1 cellular context compared by ENCODE assay signal in genomic region chr2:110691612-110692258, GRCh38.
TF ChIP-seq lines count a peak whose summit lies in the region.

No MANE protein-coding gene starts in this region.

TF ChIP-seq in K562, 482 proteins besides CTCF, POLR2A, EP300 and RAD21 (continued from another document and continues in another):
- TF ChIP-seq, protein P1, sequence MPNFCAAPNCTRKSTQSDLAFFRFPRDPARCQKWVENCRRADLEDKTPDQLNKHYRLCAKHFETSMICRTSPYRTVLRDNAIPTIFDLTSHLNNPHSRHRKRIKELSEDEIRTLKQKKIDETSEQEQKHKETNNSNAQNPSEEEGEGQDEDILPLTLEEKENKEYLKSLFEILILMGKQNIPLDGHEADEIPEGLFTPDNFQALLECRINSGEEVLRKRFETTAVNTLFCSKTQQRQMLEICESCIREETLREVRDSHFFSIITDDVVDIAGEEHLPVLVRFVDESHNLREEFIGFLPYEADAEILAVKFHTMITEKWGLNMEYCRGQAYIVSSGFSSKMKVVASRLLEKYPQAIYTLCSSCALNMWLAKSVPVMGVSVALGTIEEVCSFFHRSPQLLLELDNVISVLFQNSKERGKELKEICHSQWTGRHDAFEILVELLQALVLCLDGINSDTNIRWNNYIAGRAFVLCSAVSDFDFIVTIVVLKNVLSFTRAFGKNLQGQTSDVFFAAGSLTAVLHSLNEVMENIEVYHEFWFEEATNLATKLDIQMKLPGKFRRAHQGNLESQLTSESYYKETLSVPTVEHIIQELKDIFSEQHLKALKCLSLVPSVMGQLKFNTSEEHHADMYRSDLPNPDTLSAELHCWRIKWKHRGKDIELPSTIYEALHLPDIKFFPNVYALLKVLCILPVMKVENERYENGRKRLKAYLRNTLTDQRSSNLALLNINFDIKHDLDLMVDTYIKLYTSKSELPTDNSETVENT (CRISPR knock-in tag; IDR thresholded peaks at IDR 0.05) = no peak
- TF ChIP-seq, protein P2, sequence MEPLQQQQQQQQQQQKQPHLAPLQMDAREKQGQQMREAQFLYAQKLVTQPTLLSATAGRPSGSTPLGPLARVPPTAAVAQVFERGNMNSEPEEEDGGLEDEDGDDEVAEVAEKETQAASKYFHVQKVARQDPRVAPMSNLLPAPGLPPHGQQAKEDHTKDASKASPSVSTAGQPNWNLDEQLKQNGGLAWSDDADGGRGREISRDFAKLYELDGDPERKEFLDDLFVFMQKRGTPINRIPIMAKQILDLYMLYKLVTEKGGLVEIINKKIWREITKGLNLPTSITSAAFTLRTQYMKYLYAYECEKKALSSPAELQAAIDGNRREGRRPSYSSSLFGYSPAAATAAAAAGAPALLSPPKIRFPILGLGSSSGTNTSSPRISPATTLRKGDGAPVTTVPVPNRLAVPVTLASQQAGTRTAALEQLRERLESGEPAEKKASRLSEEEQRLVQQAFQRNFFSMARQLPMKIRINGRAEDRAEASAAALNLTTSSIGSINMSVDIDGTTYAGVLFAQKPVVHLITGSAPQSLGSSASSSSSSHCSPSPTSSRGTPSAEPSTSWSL (CRISPR knock-in tag; IDR thresholded peaks at IDR 0.05; ENCODE audit: borderline replicate concordance) = no peak
- TF ChIP-seq ZBTB40 (IDR thresholded peaks at IDR 0.05) (no peak), ZBTB40 (CRISPR knock-in tag; IDR thresholded peaks at IDR 0.05) (no peak), HOXB6 (CRISPR knock-in tag; IDR thresholded peaks at IDR 0.05; ENCODE audit: borderline replicate concordance) (no peak), SPI1 (IDR thresholded peaks at IDR 0.05; ENCODE audit: borderline replicate concordance, low read depth, low read length) (no peak), FOSL1 (tag; conservative IDR thresholded peaks at IDR 0.05) (no peak), KLF10 (CRISPR knock-in tag; IDR thresholded peaks at IDR 0.05) (no peak), PHTF2 (CRISPR knock-in tag; IDR thresholded peaks at IDR 0.05) (no peak), ZNF511 (CRISPR knock-in tag; IDR thresholded peaks at IDR 0.05) (no peak), ZNF778 (CRISPR knock-in tag; IDR thresholded peaks at IDR 0.05) (no peak), FOXK1 (CRISPR knock-in tag; IDR thresholded peaks at IDR 0.05; ENCODE audit: borderline replicate concordance) (no peak), TAL1 (IDR thresholded peaks at IDR 0.05) (peak; percentile 84), SREBF1 (IDR thresholded peaks at IDR 0.05; ENCODE audit: borderline replicate concordance, low read depth, low read length) (no peak), NFIC (IDR thresholded peaks at IDR 0.05) (peak; percentile 66), ZNF780A (CRISPR knock-in tag; IDR thresholded peaks at IDR 0.05) (no peak), NONO (IDR thresholded peaks at IDR 0.05; ENCODE audit: low read depth in 2 of 2, low read length in 1 of 2) (no peak), FOXP1 (CRISPR knock-in tag; IDR thresholded peaks at IDR 0.05) (no peak), ZKSCAN3 (CRISPR knock-in tag; IDR thresholded peaks at IDR 0.05) (no peak), ZFPM2 (CRISPR knock-in tag; IDR thresholded peaks at IDR 0.05) (no peak), TAF1 (IDR thresholded peaks at IDR 0.05; ENCODE audit: control insufficient read depth, extremely low read depth, insufficient read depth, low read length, severe bottlenecking) (no peak), CEBPB (tag; IDR thresholded peaks at IDR 0.05) (no peak), MTF1 (CRISPR knock-in tag; IDR thresholded peaks at IDR 0.05; ENCODE audit: borderline replicate concordance) (no peak), HIVEP1 (CRISPR knock-in tag; IDR thresholded peaks at IDR 0.05) (no peak), FIP1L1 (IDR thresholded peaks at IDR 0.05; ENCODE audit: low read depth, low read length, poor library complexity, severe bottlenecking) (no peak), NCOA2 (IDR thresholded peaks at IDR 0.05; ENCODE audit: partially characterized antibody in 2 of 2) (no peak), ZNF79 (CRISPR knock-in tag; IDR thresholded peaks at IDR 0.05; ENCODE audit: low read depth) (no peak)
- TF ChIP-seq, protein P3, sequence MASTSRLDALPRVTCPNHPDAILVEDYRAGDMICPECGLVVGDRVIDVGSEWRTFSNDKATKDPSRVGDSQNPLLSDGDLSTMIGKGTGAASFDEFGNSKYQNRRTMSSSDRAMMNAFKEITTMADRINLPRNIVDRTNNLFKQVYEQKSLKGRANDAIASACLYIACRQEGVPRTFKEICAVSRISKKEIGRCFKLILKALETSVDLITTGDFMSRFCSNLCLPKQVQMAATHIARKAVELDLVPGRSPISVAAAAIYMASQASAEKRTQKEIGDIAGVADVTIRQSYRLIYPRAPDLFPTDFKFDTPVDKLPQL (IDR thresholded peaks at IDR 0.05; ENCODE audit: extremely low read depth, insufficient read length) = no peak
- TF ChIP-seq, protein P4, sequence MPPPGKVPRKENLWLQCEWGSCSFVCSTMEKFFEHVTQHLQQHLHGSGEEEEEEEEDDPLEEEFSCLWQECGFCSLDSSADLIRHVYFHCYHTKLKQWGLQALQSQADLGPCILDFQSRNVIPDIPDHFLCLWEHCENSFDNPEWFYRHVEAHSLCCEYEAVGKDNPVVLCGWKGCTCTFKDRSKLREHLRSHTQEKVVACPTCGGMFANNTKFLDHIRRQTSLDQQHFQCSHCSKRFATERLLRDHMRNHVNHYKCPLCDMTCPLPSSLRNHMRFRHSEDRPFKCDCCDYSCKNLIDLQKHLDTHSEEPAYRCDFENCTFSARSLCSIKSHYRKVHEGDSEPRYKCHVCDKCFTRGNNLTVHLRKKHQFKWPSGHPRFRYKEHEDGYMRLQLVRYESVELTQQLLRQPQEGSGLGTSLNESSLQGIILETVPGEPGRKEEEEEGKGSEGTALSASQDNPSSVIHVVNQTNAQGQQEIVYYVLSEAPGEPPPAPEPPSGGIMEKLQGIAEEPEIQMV (tag; conservative IDR thresholded peaks at IDR 0.05; ENCODE audit: low read depth) = no peak; the same call in 1 of the 2 replicates
- TF ChIP-seq, protein P5, sequence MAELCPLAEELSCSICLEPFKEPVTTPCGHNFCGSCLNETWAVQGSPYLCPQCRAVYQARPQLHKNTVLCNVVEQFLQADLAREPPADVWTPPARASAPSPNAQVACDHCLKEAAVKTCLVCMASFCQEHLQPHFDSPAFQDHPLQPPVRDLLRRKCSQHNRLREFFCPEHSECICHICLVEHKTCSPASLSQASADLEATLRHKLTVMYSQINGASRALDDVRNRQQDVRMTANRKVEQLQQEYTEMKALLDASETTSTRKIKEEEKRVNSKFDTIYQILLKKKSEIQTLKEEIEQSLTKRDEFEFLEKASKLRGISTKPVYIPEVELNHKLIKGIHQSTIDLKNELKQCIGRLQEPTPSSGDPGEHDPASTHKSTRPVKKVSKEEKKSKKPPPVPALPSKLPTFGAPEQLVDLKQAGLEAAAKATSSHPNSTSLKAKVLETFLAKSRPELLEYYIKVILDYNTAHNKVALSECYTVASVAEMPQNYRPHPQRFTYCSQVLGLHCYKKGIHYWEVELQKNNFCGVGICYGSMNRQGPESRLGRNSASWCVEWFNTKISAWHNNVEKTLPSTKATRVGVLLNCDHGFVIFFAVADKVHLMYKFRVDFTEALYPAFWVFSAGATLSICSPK (IDR thresholded peaks at IDR 0.05; ENCODE audit: borderline replicate concordance) = no peak
- TF ChIP-seq, protein P6, sequence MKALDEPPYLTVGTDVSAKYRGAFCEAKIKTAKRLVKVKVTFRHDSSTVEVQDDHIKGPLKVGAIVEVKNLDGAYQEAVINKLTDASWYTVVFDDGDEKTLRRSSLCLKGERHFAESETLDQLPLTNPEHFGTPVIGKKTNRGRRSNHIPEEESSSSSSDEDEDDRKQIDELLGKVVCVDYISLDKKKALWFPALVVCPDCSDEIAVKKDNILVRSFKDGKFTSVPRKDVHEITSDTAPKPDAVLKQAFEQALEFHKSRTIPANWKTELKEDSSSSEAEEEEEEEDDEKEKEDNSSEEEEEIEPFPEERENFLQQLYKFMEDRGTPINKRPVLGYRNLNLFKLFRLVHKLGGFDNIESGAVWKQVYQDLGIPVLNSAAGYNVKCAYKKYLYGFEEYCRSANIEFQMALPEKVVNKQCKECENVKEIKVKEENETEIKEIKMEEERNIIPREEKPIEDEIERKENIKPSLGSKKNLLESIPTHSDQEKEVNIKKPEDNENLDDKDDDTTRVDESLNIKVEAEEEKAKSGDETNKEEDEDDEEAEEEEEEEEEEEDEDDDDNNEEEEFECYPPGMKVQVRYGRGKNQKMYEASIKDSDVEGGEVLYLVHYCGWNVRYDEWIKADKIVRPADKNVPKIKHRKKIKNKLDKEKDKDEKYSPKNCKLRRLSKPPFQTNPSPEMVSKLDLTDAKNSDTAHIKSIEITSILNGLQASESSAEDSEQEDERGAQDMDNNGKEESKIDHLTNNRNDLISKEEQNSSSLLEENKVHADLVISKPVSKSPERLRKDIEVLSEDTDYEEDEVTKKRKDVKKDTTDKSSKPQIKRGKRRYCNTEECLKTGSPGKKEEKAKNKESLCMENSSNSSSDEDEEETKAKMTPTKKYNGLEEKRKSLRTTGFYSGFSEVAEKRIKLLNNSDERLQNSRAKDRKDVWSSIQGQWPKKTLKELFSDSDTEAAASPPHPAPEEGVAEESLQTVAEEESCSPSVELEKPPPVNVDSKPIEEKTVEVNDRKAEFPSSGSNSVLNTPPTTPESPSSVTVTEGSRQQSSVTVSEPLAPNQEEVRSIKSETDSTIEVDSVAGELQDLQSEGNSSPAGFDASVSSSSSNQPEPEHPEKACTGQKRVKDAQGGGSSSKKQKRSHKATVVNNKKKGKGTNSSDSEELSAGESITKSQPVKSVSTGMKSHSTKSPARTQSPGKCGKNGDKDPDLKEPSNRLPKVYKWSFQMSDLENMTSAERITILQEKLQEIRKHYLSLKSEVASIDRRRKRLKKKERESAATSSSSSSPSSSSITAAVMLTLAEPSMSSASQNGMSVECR (CRISPR knock-in tag; IDR thresholded peaks at IDR 0.05) = no peak
- TF ChIP-seq, protein P7, sequence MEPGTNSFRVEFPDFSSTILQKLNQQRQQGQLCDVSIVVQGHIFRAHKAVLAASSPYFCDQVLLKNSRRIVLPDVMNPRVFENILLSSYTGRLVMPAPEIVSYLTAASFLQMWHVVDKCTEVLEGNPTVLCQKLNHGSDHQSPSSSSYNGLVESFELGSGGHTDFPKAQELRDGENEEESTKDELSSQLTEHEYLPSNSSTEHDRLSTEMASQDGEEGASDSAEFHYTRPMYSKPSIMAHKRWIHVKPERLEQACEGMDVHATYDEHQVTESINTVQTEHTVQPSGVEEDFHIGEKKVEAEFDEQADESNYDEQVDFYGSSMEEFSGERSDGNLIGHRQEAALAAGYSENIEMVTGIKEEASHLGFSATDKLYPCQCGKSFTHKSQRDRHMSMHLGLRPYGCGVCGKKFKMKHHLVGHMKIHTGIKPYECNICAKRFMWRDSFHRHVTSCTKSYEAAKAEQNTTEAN (CRISPR knock-in tag; IDR thresholded peaks at IDR 0.05) = no peak
